In the genomic region with DNA sequence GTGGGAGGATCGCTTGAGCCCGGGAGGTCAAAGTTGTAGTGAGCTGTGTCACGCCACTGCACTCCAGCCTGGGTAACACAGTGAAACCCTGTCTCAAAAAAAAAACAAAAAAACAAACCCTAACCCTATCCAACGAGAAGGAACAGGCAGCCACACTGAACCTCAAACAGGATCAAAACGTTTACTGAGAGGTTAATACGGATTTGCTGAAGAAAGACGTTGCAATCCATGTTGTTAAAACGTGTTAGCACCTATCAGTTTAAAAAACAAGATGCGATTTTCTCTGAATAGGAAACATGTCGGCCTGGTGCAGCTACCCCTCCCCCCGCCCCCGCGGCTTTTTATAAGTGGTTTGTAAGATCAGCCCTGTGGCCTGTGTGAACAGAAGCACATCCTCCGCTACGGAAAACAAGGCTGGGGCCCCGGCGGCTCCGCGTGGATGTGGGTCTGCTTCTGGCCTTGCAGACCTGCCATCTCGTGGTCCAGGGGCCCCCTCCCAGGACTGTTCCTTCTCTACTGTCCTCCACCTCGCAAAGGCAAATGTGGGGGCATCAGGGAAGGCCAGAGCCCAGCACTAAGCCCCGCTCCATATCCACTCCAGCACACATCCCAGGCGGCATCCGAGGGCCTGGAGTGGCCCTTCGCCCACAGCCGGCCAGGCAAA, we compare ENCODE assay signal across 11 cellular contexts. TPM values are rescaled to one million over a fixed set of nuclear protein-coding genes. Genes with fewer than 3 reads are reported as not detected.
DNase-seq lines count a peak whose midpoint lies in the region; ATAC-seq and TF ChIP-seq lines count a peak whose summit lies in the region.
"Had no signal": no experiment of that assay in that cellular context is flagged by ENCODE, and none has a peak within 500 bp of the region (broad histone marks: within the 10 kb centered on the region; RNA-seq: fewer than 3 reads in every experiment).

No MANE protein-coding gene starts in this region.

- H3K36me3 ChIP-seq in KOPT-K1 (ENCODE audit: insufficient read depth, low read length) (no peaks in the 10 kb centered on the region), uterus (no peaks in the 10 kb centered on the region)
- H3K36me3 ChIP-seq: prostate gland had no signal

- H3K4me1 Mint-ChIP-seq in activated naive CD8-positive, alpha-beta T cell (ENCODE audit: low read depth), result peaks cover 26% of the 10 kb centered on the region
- H3K4me1 Mint-ChIP-seq in nephron progenitor cell, result peaks cover 34% of the 10 kb centered on the region

- no peak overlapping the region for H3K4me3 ChIP-seq in uterus
- H3K4me3 ChIP-seq: prostate gland had no signal

- peak; percentile 48 for DNase-seq in activated CD4-positive, alpha-beta T cell treated with anti-CD3 and anti-CD28 coated beads for 1 hour
- peak; percentile 40 for DNase-seq in stimulated activated CD4-positive, alpha-beta T cell treated with anti-CD3 and anti-CD28 coated beads, Interleukin-2, amount 100 ng/mL, for 4 hours (ENCODE audit: low read depth)
- DNase-seq in nephron progenitor cell, result no peak
- DNase-seq in uterus, result no peak
- DNase-seq: NCI-H226 had no signal

- peak overlapping the region; percentile 76 for H3K27ac Mint-ChIP-seq in activated naive CD8-positive, alpha-beta T cell
- H3K27ac Mint-ChIP-seq in nephron progenitor cell, result no peak overlapping the region

- no peaks in the 10 kb centered on the region for H3K27me3 Mint-ChIP-seq in activated naive CD8-positive, alpha-beta T cell
- H3K27me3 Mint-ChIP-seq in nephron progenitor cell (ENCODE audit: low read depth, poor library complexity), result no peaks in the 10 kb centered on the region

- intact Hi-C loops in uterus (cut with DNase I; ENCODE audit: low total_unique reads), result no loop called here

- H3K36me3 Mint-ChIP-seq in activated naive CD8-positive, alpha-beta T cell, result no peaks in the 10 kb centered on the region
- H3K36me3 Mint-ChIP-seq in nephron progenitor cell (ENCODE audit: low read depth), result peaks cover 26% of the 10 kb centered on the region

- H3K27me3 ChIP-seq in uterus, result no peaks in the 10 kb centered on the region

- H3K9me3 ChIP-seq in KOPT-K1 (ENCODE audit: insufficient read depth, low read length, poor library complexity, severe bottlenecking), result no peaks in the 10 kb centered on the region
- no peaks in the 10 kb centered on the region for H3K9me3 ChIP-seq in uterus
- H3K9me3 ChIP-seq: prostate gland had no signal

- TF ChIP-seq CTCF in nephron progenitor cell (IDR thresholded peaks at IDR 0.05), result no peak
- no peak for TF ChIP-seq CTCF in uterus (IDR thresholded peaks at IDR 0.05)

- H3K27ac ChIP-seq in KOPT-K1 (ENCODE audit: low read depth, low read length, poor library complexity, severe bottlenecking) (peak overlapping the region; percentile 36), uterus (no peak overlapping the region)
- H3K27ac ChIP-seq: prostate gland, VCaP had no signal

- TF ChIP-seq POLR2A in uterus (IDR thresholded peaks at IDR 0.05), result no peak

- H3K4me3 Mint-ChIP-seq in activated naive CD8-positive, alpha-beta T cell, result peak overlapping the region; percentile 63
- no peak overlapping the region for H3K4me3 Mint-ChIP-seq in nephron progenitor cell

- ATAC-seq in GM21423 (IDR thresholded peaks at IDR 0.05; ENCODE audit: unreplicated experiment), result no peak
- ATAC-seq in HG03378 (IDR thresholded peaks at IDR 0.05; ENCODE audit: unreplicated experiment), result no peak

- no peaks in the 10 kb centered on the region for H3K9me3 Mint-ChIP-seq in activated naive CD8-positive, alpha-beta T cell (ENCODE audit: low read depth)
- no peaks in the 10 kb centered on the region for H3K9me3 Mint-ChIP-seq in nephron progenitor cell

- no peaks in the 10 kb centered on the region for H3K4me1 ChIP-seq in uterus
- H3K4me1 ChIP-seq: prostate gland had no signal

RNA-seq across cellular contexts. Expression of a gene that starts 11.4 kb away (rescaled TPM):
- total RNA-seq in uterus, result 100 to 1,000 TPM in 1 of 4 donors, 10 to 100 TPM in 3; 10.5 to 120 (median 41.0) TPM

RNA-seq across cellular contexts. Expression of a gene that starts 14.5 kb away (rescaled TPM):
- 10 to 100 TPM in 1 of 4 donors, 1 to 10 TPM in 3; 2.6 to 10.5 (median 8.4) TPM for total RNA-seq in uterus

RNA-seq across cellular contexts. Expression of a gene that starts 43.1 kb away (rescaled TPM):
- 10 to 100 TPM in 3 of 4 donors, 1 to 10 TPM in 1; 1.5 to 37.9 (median 15.3) TPM for total RNA-seq in uterus

RNA-seq across cellular contexts. Expression of a gene that starts 43.2 kb away (rescaled TPM):
- 10 to 100 TPM; 26.1 to 59.8 (median 33.5) TPM for total RNA-seq in uterus

RNA-seq across cellular contexts. Expression of a gene that starts 54.5 kb away (rescaled TPM):
- total RNA-seq in uterus, result 1 to 10 TPM in 1 of 4 donors, under 1 TPM in 1, not detected in 2; 0.83 to 4.1 TPM

Comparison
In these comparisons a context has a peak if more than half of its experiments do, and no peak if none do; other contexts are left out.
1. DNase-seq: peak in activated CD4-positive, alpha-beta T cell treated with anti-CD3 and anti-CD28 coated beads for 1 hour (single experiment) and stimulated activated CD4-positive, alpha-beta T cell treated with anti-CD3 and anti-CD28 coated beads, Interleukin-2, amount 100 ng/mL, for 4 hours (single experiment); none in nephron progenitor cell (single experiment) and uterus (0 of 2).